Comparison of ENCODE assay signal across 8 cellular contexts in genomic region chr19:18373892-18374629, GRCh38. TPM values are rescaled to one million over a fixed set of nuclear protein-coding genes. Genes with fewer than 3 reads are reported as not detected.
DNase-seq lines count a peak whose midpoint lies in the region; ATAC-seq and TF ChIP-seq lines count a peak whose summit lies in the region.

No MANE protein-coding gene starts in this region.

- no peak for TF ChIP-seq CTCF in astrocyte of the cerebellum (IDR thresholded peaks at IDR 0.05; ENCODE audit: low read depth, low read length, missing control alignments)

- intact Hi-C loops in sciatic nerve (cut with DNase I), result no loop called here

- ATAC-seq in GM21381 (IDR thresholded peaks at IDR 0.05; ENCODE audit: unreplicated experiment) (peak; percentile 83), sciatic nerve (peak; percentile 97), HG02884 (IDR thresholded peaks at IDR 0.05; ENCODE audit: unreplicated experiment) (no peak)

- in situ Hi-C loops in astrocyte of the cerebellum (cut with HindIII; ENCODE audit: low sequenced_read_pairs), result no loop called here

- peak; percentile 79 for DNase-seq in DMS79 treated with DMSO at 0.1 percent for 48 hours (lab: John Stamatoyannopoulos, UW)
- DNase-seq in HT1080 (ENCODE audit: low read depth), result peak; percentile 100
- peak; percentile 87 for DNase-seq in SHP77 treated with DMSO at 0.1 percent for 48 hours (lab: John Stamatoyannopoulos, UW)
- DNase-seq in astrocyte of the cerebellum (ENCODE audit: low read depth), result peak; percentile 97
- peak; percentile 96 for DNase-seq in iPS DF 19.7 (ENCODE audit: low read depth, low spot score)
- DNase-seq in sciatic nerve (ENCODE audit: low spot score), result peak; percentile 95

- H3K4me3 ChIP-seq in astrocyte of the cerebellum (ENCODE audit: low read depth, low read length), result no peak overlapping the region

RNA-seq across cellular contexts. Expression of gene GDF15, which starts 11.9 kb away (rescaled TPM):
- 97.3 and 120 TPM in 2 replicates for total RNA-seq in HT1080 (2014; rRNA removed; shearing (Covaris generic))
- polyA plus RNA-seq in HT1080 (2015; cell fraction: cytosol; rRNA removed), result 870 and 872 TPM in 2 replicates
- polyA plus RNA-seq in HT1080 (2015; cell fraction: nucleus; rRNA removed), result 1,277 and 1,293 TPM in 2 replicates
- 8.3 TPM for total RNA-seq in sciatic nerve

RNA-seq across cellular contexts. Expression of gene LRRC25, which starts 23.4 kb away (rescaled TPM):
- not detected in 2 replicates for total RNA-seq in HT1080 (2014; rRNA removed; shearing (Covaris generic))
- polyA plus RNA-seq in HT1080 (2015; cell fraction: cytosol; rRNA removed), result not detected in 2 replicates
- polyA plus RNA-seq in HT1080 (2015; cell fraction: nucleus; rRNA removed), result 0.08 TPM in 1 of 2 replicates, not detected in the other
- total RNA-seq in sciatic nerve, result 8.2 TPM

RNA-seq across cellular contexts. Expression of gene PGPEP1, which starts 33.7 kb away (rescaled TPM):
- 9.1 and 20.9 TPM in 2 replicates for total RNA-seq in HT1080 (2014; rRNA removed; shearing (Covaris generic))
- 8.5 and 9.1 TPM in 2 replicates for polyA plus RNA-seq in HT1080 (2015; cell fraction: cytosol; rRNA removed)
- polyA plus RNA-seq in HT1080 (2015; cell fraction: nucleus; rRNA removed), result 19.4 and 21.4 TPM in 2 replicates
- total RNA-seq in sciatic nerve, result 49.6 TPM

RNA-seq across cellular contexts. Expression of gene SSBP4, which starts 45.1 kb away (rescaled TPM):
- total RNA-seq in HT1080 (2014; rRNA removed; shearing (Covaris generic)), result 108 and 118 TPM in 2 replicates
- polyA plus RNA-seq in HT1080 (2015; cell fraction: cytosol; rRNA removed), result 82.4 and 88.1 TPM in 2 replicates
- polyA plus RNA-seq in HT1080 (2015; cell fraction: nucleus; rRNA removed), result 106 and 112 TPM in 2 replicates
- total RNA-seq in sciatic nerve, result 82.5 TPM

RNA-seq across cellular contexts. Expression of gene LSM4, which starts 51.2 kb away (rescaled TPM):
- 456 and 535 TPM in 2 replicates for total RNA-seq in HT1080 (2014; rRNA removed; shearing (Covaris generic))
- polyA plus RNA-seq in HT1080 (2015; cell fraction: cytosol; rRNA removed), result 296 and 419 TPM in 2 replicates
- polyA plus RNA-seq in HT1080 (2015; cell fraction: nucleus; rRNA removed), result 97.6 and 115 TPM in 2 replicates
- total RNA-seq in sciatic nerve, result 45.7 TPM

Comparison
In these comparisons a context has a peak if more than half of its experiments do, and no peak if none do; other contexts are left out.
1. RNA of gene GDF15, which starts 11.9 kb away (total RNA-seq): 97.3 to 120 TPM in HT1080; 8.3 TPM in sciatic nerve (single experiment); every median in the first group is over 10 times any median in the second.
2. Peak in every context shown above with its lines, with median percentiles within 50 percentile points of each other: DNase-seq.